In genomic region chr1:220687809-220688208, GRCh38 we compare ENCODE assay signal across 3 cellular contexts.
TF ChIP-seq lines count a peak whose summit lies in the region.

No MANE protein-coding gene starts in this region.

TF ChIP-seq in SK-N-SH, 30 proteins besides CTCF, POLR2A, EP300 and RAD21 (continued from another document and continues in another):
- TF ChIP-seq ZBTB33 (IDR thresholded peaks at IDR 0.05; ENCODE audit: borderline replicate concordance, low read depth): no peak
- no peak for TF ChIP-seq IRF3 (IDR thresholded peaks at IDR 0.05; ENCODE audit: low read depth, low read length)
- no peak for TF ChIP-seq REST (IDR thresholded peaks at IDR 0.05; ENCODE audit: low read depth, low read length)
- TF ChIP-seq EZH2phosphoT487 (IDR thresholded peaks at IDR 0.05; ENCODE audit: borderline replicate concordance, low read depth): no peak
- no peak for TF ChIP-seq NRF1 (IDR thresholded peaks at IDR 0.05; ENCODE audit: low read depth, low read length)
- TF ChIP-seq NFIC (IDR thresholded peaks at IDR 0.05; ENCODE audit: borderline replicate concordance): no peak
- no peak for TF ChIP-seq PBX3 (IDR thresholded peaks at IDR 0.05)
- TF ChIP-seq GABPA (IDR thresholded peaks at IDR 0.05; ENCODE audit: low read depth): no peak

TF ChIP-seq in SK-N-SH treated with all-trans-retinoic acid at 6 μM for 48 hours, 23 proteins besides CTCF, POLR2A, EP300 and RAD21:
- no peak for TF ChIP-seq PATZ1 (CRISPR knock-in tag; IDR thresholded peaks at IDR 0.05; ENCODE audit: borderline replicate concordance)
- no peak for TF ChIP-seq GLIS3 (CRISPR knock-in tag; IDR thresholded peaks at IDR 0.05)
- TF ChIP-seq TCF4 (CRISPR knock-in tag; IDR thresholded peaks at IDR 0.05; ENCODE audit: borderline replicate concordance): no peak
- TF ChIP-seq PPARA (CRISPR knock-in tag; IDR thresholded peaks at IDR 0.05; ENCODE audit: borderline replicate concordance): no peak
- no peak for TF ChIP-seq ZFP3 (CRISPR knock-in tag; IDR thresholded peaks at IDR 0.05)

TF ChIP-seq in K562, 482 proteins besides CTCF, POLR2A, EP300 and RAD21 (continued from another document):
- no peak for TF ChIP-seq ZMIZ1 (IDR thresholded peaks at IDR 0.05; ENCODE audit: low read depth in 2 of 2, low read length in 2 of 2)
- no peak for TF ChIP-seq ERF (CRISPR knock-in tag; IDR thresholded peaks at IDR 0.05)
- no peak for TF ChIP-seq ZNF224 (CRISPR knock-in tag; IDR thresholded peaks at IDR 0.05)
- no peak for TF ChIP-seq PATZ1 (CRISPR knock-in tag; IDR thresholded peaks at IDR 0.05; ENCODE audit: borderline replicate concordance)
- TF ChIP-seq SIN3A (IDR thresholded peaks at IDR 0.05; ENCODE audit: borderline replicate concordance in 2 of 2, control insufficient read depth in 1 of 2, low read depth in 2 of 2, low read length in 2 of 2): no peak
- no peak for TF ChIP-seq ZNF408 (CRISPR knock-in tag; IDR thresholded peaks at IDR 0.05; ENCODE audit: low read depth)
- TF ChIP-seq USF1 (CRISPR knock-in tag; IDR thresholded peaks at IDR 0.05): no peak
- TF ChIP-seq RBFOX2 (IDR thresholded peaks at IDR 0.05; ENCODE audit: low read depth, low read length): no peak
- TF ChIP-seq HDAC6 (IDR thresholded peaks at IDR 0.05; ENCODE audit: low read depth, low read length): no peak
- no peak for TF ChIP-seq ZFP30 (CRISPR knock-in tag; IDR thresholded peaks at IDR 0.05; ENCODE audit: borderline replicate concordance)
- TF ChIP-seq ZNF79 (CRISPR knock-in tag; IDR thresholded peaks at IDR 0.05; ENCODE audit: low read depth): no peak
- TF ChIP-seq HES1 (IDR thresholded peaks at IDR 0.05; ENCODE audit: low read depth): no peak
- peak; percentile 91 for TF ChIP-seq CHD2 (IDR thresholded peaks at IDR 0.05; ENCODE audit: low read depth, low read length)
- no peak for TF ChIP-seq ZNF431 (CRISPR knock-in tag; IDR thresholded peaks at IDR 0.05)
- no peak for TF ChIP-seq KLF6 (CRISPR knock-in tag; IDR thresholded peaks at IDR 0.05; ENCODE audit: borderline replicate concordance)
- TF ChIP-seq SAFB (IDR thresholded peaks at IDR 0.05; ENCODE audit: borderline replicate concordance, low read depth, low read length): no peak
- TF ChIP-seq SRF (CRISPR knock-in tag; IDR thresholded peaks at IDR 0.05): 0 out of 4 replicates have a peak, but pooled peaks of 1 of the 2 experiments have one; percentile 19
- peak; percentile 42; the same call in 1 of the 2 replicates for TF ChIP-seq NFE2 (IDR thresholded peaks at IDR 0.05; ENCODE audit: low read depth)
